Comparison of ENCODE assay signal across 21 cellular contexts in genomic region chr9:69740872-69741505, GRCh38. TPM values are rescaled to one million over a fixed set of nuclear protein-coding genes. Genes with fewer than 3 reads are reported as not detected.
DNase-seq lines count a peak whose midpoint lies in the region; ATAC-seq and TF ChIP-seq lines count a peak whose summit lies in the region.
"Had no signal": no experiment of that assay in that cellular context is flagged by ENCODE, and none has a peak within 500 bp of the region (broad histone marks: within the 10 kb centered on the region; RNA-seq: fewer than 3 reads in every experiment).

No MANE protein-coding gene starts in this region.

- TF ChIP-seq POLR2A in spleen (IDR thresholded peaks at IDR 0.05): no peak

- H3K27me3 Mint-ChIP-seq in GM23338 (ENCODE audit: insufficient read depth, low read depth, poor library complexity): no peaks in the 10 kb centered on the region
- H3K27me3 Mint-ChIP-seq: CD4-positive, alpha-beta memory T cell had no signal

- peaks cover 6% of the 10 kb centered on the region; the same call in 2 of the 3 replicates for H3K4me1 Mint-ChIP-seq in GM23338

- H3K4me1 ChIP-seq in GM23338 (ENCODE audit: insufficient read depth): peaks cover 5% of the 10 kb centered on the region
- peaks cover 0 to 16% (median 8%) of the 10 kb centered on the region in 6 donors for H3K4me1 ChIP-seq in spleen

- H3K27me3 ChIP-seq in GM23338 (ENCODE audit: insufficient read depth) (no peaks in the 10 kb centered on the region), spleen (replicated peaks in 1 of 7) (no peaks in the 10 kb centered on the region)
- H3K27me3 ChIP-seq: BLaER1 treated with 17β-estradiol and CSF1 and Interleukin-3, amounts not matched to agents 10 nM and 100 nM had no signal

- peaks cover 98% of the 10 kb centered on the region for H3K79me2 ChIP-seq in GM23338 (replicated peaks; ENCODE audit: insufficient read depth)

- WGBS in spleen, 5 donors: 94 to 99% (median 97%) methylated on average over 2 of the region's 2 CpGs

- H3K9me2 ChIP-seq in GM23338 (ENCODE audit: insufficient read depth): no peaks in the 10 kb centered on the region

- intact Hi-C loops in spleen (cut with DNase I; ENCODE audit: low total_unique reads): no loop called here

- H3K36me3 Mint-ChIP-seq in GM23338 (ENCODE audit: low read depth): peaks cover 51% of the 10 kb centered on the region

- no peaks in the 10 kb centered on the region for H3K9me3 Mint-ChIP-seq in GM23338
- H3K9me3 Mint-ChIP-seq: CD4-positive, alpha-beta memory T cell had no signal

- H3F3A ChIP-seq in GM23338 (replicated peaks; ENCODE audit: low read depth): no peaks in the 10 kb centered on the region

- H4K20me1 ChIP-seq in GM23338 (replicated peaks; ENCODE audit: insufficient read depth): peaks cover 7% of the 10 kb centered on the region; the same call in 1 of the 2 replicates

- H2AFZ ChIP-seq in GM23338: no peak overlapping the region
- H2AFZ ChIP-seq: PC-9 had no signal

- H3K36me3 ChIP-seq in GM23338 (ENCODE audit: insufficient read depth) (peaks cover 8% of the 10 kb centered on the region; the same call in 1 of the 2 replicates), spleen (peaks cover 0 to 80% (median 15%) of the 10 kb centered on the region in 6 donors)

- no peak overlapping the region for H3K27ac Mint-ChIP-seq in GM23338
- H3K27ac Mint-ChIP-seq: CD4-positive, alpha-beta memory T cell had no signal

- H3K9me3 ChIP-seq in spleen: no peaks in the 10 kb centered on the region

- H3K27ac ChIP-seq in GM23338 (ENCODE audit: low read depth) (0 out of 2 replicates have a peak overlapping the region, but pooled peaks have one; percentile 24), spleen (no peak overlapping the region)
- H3K27ac ChIP-seq: BLaER1 treated with 17β-estradiol and CSF1 and Interleukin-3, amounts not matched to agents 10 nM and 100 nM; KMS-11; PC-9 had no signal

- no peak overlapping the region for H3K4me3 ChIP-seq in GM23338
- no peak overlapping the region for H3K4me3 ChIP-seq in fibroblast of mammary gland (ENCODE audit: control insufficient read depth, low read depth, low read length)
- no peak overlapping the region for H3K4me3 ChIP-seq in spleen
- H3K4me3 ChIP-seq: BLaER1 treated with 17β-estradiol and CSF1 and Interleukin-3, amounts not matched to agents 10 nM and 100 nM; PC-9 had no signal

- ATAC-seq in GM23338 (no peak), GM21576 (IDR thresholded peaks at IDR 0.05; ENCODE audit: unreplicated experiment) (no peak), HG02981 (IDR thresholded peaks at IDR 0.05; ENCODE audit: unreplicated experiment) (no peak)

- no peak for TF ChIP-seq CTCF in GM23338 (conservative IDR thresholded peaks at IDR 0.05; ENCODE audit: low read depth in 2 of 2)
- no peak for TF ChIP-seq CTCF in fibroblast of mammary gland (conservative IDR thresholded peaks at IDR 0.05; ENCODE audit: control insufficient read depth, insufficient read depth, low read depth, low read length)
- TF ChIP-seq CTCF in spleen (IDR thresholded peaks at IDR 0.05 in 8 of 11, conservative IDR thresholded peaks at IDR 0.05 in 3 of 11): no peak

- H3K4me3 Mint-ChIP-seq in GM23338: no peak overlapping the region
- H3K4me3 Mint-ChIP-seq: CD4-positive, alpha-beta memory T cell had no signal

- DNase-seq in GM23338 (ENCODE audit: low spot score) (no peak), LHCN-M2 (ENCODE audit: low read depth) (peak; percentile 43), fibroblast of mammary gland (ENCODE audit: low read depth) (peak; percentile 57), iPS-NIHi7 (ENCODE audit: extremely low spot score) (no peak), spleen (no peak)
- DNase-seq: AML-193; CD4-positive, alpha-beta memory T cell; COR-L47; DMS53; NCI-H1048; NCI-H1417; NCI-H1694; NCI-H2029 treated with DMSO at 0.1 percent for 48 hours; NCI-H526 treated with DMSO at 0.1 percent for 48 hours; PC-9; Right ventricle myocardium superior; RPMI8226 had no signal

- no peak overlapping the region for H3K4me2 ChIP-seq in GM23338
- H3K4me2 ChIP-seq: BLaER1 treated with 17β-estradiol and CSF1 and Interleukin-3, amounts not matched to agents 10 nM and 100 nM; KMS-11; PC-9 had no signal

TF ChIP-seq in GM23338, 12 proteins besides CTCF, POLR2A, EP300 and RAD21 (continues in another document):
- TF ChIP-seq REST (IDR thresholded peaks at IDR 0.05; ENCODE audit: unreplicated experiment): no peak
- no peak for TF ChIP-seq NANOG (IDR thresholded peaks at IDR 0.05; ENCODE audit: borderline replicate concordance)
- no peak for TF ChIP-seq ZNF114 (CRISPR knock-in tag; IDR thresholded peaks at IDR 0.05)
- TF ChIP-seq ETS1 (IDR thresholded peaks at IDR 0.05): no peak
- TF ChIP-seq STAT1 (IDR thresholded peaks at IDR 0.05; ENCODE audit: unreplicated experiment): no peak

RNA-seq across cellular contexts. Expression of gene PTAR1, which starts 18.8 kb away (rescaled TPM):
- 218 and 219 TPM in 2 replicates for total RNA-seq in GM23338 (2014; rRNA removed; shearing (Covaris generic))
- polyA plus RNA-seq in GM23338 (2016; fragmentation: Nextera tagmentation; extraction: Ambion mirVana) (32.1 and 35.2 TPM in 2 replicates), spleen (1 to 10 TPM; 6.3 to 7.7 (median 6.5) TPM)
- total RNA-seq in LHCN-M2 (2014; rRNA removed) (47.8 and 64.6 TPM in 2 replicates), spleen (100 to 1,000 TPM in 1 of 7 donors, 10 to 100 TPM in 6; 46.4 to 122 (median 59.2) TPM)
- polyA plus RNA-seq in LHCN-M2 (2012): 6.6 TPM

Comparison
In these comparisons a context has a peak if more than half of its experiments do, and no peak if none do; other contexts are left out.
1. DNase-seq: peak in LHCN-M2 (single experiment) and fibroblast of mammary gland (single experiment); none in GM23338 (single experiment), iPS-NIHi7 (single experiment) and spleen (single experiment).